In the genomic region with DNA sequence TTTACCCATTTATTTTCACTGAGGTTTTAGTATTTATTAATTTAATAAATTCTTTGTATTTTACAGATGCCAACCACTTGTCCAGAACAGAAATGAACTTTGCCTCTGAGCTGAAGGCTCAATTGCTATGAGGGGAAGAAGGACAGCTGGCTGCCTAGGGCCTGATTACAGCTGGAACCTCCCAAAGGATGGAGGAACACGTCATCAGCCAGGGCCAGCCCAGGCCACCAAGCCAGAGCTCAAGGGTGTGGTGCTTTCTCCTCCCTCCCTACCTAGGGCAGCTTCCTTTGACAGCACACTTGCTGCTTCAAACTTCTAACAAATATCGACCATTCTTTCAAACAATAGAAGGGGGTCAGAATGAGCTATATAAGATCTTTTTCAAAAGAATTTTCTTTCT, we compare ENCODE assay signal across 14 cellular contexts.
"Had no signal": no experiment of that assay in that cellular context is flagged by ENCODE, and none has a peak within 500 bp of the region (broad histone marks: within the 10 kb centered on the region; RNA-seq: fewer than 3 reads in every experiment).

No MANE protein-coding gene starts in this region.

- FAIRE-seq: TTC549 had no signal

- H3K27ac ChIP-seq: tibial nerve had no signal

- H3K4me3 ChIP-seq: smooth muscle cell, tibial nerve had no signal

- ATAC-seq: stimulated activated effector memory CD8-positive, alpha-beta T cell treated with anti-CD3 and anti-CD28 coated beads, Interleukin-12 subunit alpha, Interleukin-12 subunit beta, amount 100 ng/mL, for 72 hours; T-helper 17 cell had no signal

- H3K9me3 ChIP-seq: tibial nerve had no signal

- H3K27me3 ChIP-seq: tibial nerve had no signal

- DNase-seq: activated CD4-positive, alpha-beta T cell treated with anti-CD3 and anti-CD28 coated beads, Interleukin-2, amount 50 U/mL, for 4 hours; activated CD4-positive, CD25-positive, alpha-beta regulatory T cell treated with anti-CD3 and anti-CD28 coated beads, Interleukin-2, amount 50 U/mL, for 72 hours; activated effector memory CD4-positive, alpha-beta T cell treated with Interleukin-2 at 50 U/mL for 16 hours; activated T-cell treated with anti-CD3 and anti-CD28 coated beads, Interleukin-2, amount 50 U/mL, for 1 hour; central memory CD4-positive, alpha-beta T cell; cortex of kidney; effector CD8-positive, alpha-beta T cell; islet precursor cell; retina; T-helper 17 cell had no signal
